Comparison of ENCODE assay signal across 1 cellular context in genomic region chr3:170884109-170884930, GRCh38.
TF ChIP-seq lines count a peak whose summit lies in the region.
"Not testable (repeated sequence)": the region's sequence is repeated elsewhere in the genome, so short reads cannot be mapped to it uniquely, and the experiment has no call there.

No MANE protein-coding gene starts in this region.

TF ChIP-seq in K562, 482 proteins besides CTCF, POLR2A, EP300 and RAD21 (continued from another document and continues in another):
- TF ChIP-seq NKRF (IDR thresholded peaks at IDR 0.05; ENCODE audit: borderline replicate concordance) (peak; percentile 72; the same call in 1 of the 2 replicates), EGR1 (conservative IDR thresholded peaks at IDR 0.05) (peak; percentile 58), TAF7 (tag; IDR thresholded peaks at IDR 0.05) (peak; percentile 89), POLR2G (IDR thresholded peaks at IDR 0.05; ENCODE audit: low read depth, low read length) (0 out of 2 replicates have a peak, but pooled peaks have one; percentile 29), YY1 (IDR thresholded peaks at IDR 0.05; ENCODE audit: borderline replicate concordance in 1 of 3, control insufficient read depth in 1 of 3, extremely low read depth in 1 of 3, insufficient read depth in 3 of 3, insufficient read length in 1 of 3, insufficient replicate concordance in 2 of 3, low read depth in 1 of 3, low read length in 2 of 3) (peak in 2 of 3 experiments; percentile 46 to 57), MNT (conservative IDR thresholded peaks at IDR 0.05) (peak; percentile 54 to 79; a peak in 3 of 4 replicates), NRF1 (conservative IDR thresholded peaks at IDR 0.05 in 1 of 2, IDR thresholded peaks at IDR 0.05 in 1 of 2) (peak; percentile 47 to 57), AFF1 (IDR thresholded peaks at IDR 0.05; ENCODE audit: low read depth in 1 of 2, partially characterized antibody in 2 of 2) (peak in 1 of 2 experiments; percentile 44), SMARCE1 (IDR thresholded peaks at IDR 0.05) (peak; percentile 36; the same call in 1 of the 2 replicates), EHMT2 (IDR thresholded peaks at IDR 0.05) (peak; percentile 42; the same call in 1 of the 2 replicates), FOXK2 (conservative IDR thresholded peaks at IDR 0.05 in 1 of 2, IDR thresholded peaks at IDR 0.05 in 1 of 2; ENCODE audit: low read depth in 2 of 2) (peak; percentile 90 to 91), NFIC (IDR thresholded peaks at IDR 0.05) (peak; percentile 22; the same call in 1 of the 2 replicates), GABPB1 (CRISPR knock-in tag; IDR thresholded peaks at IDR 0.05) (0 out of 2 replicates have a peak, but pooled peaks have one; percentile 31), TAF1 (IDR thresholded peaks at IDR 0.05; ENCODE audit: control insufficient read depth, extremely low read depth, insufficient read depth, low read length, severe bottlenecking) (peak; percentile 15), NR4A1 (CRISPR knock-in tag; IDR thresholded peaks at IDR 0.05) (0 out of 2 replicates have a peak, but pooled peaks have one; percentile 20), MGA (IDR thresholded peaks at IDR 0.05) (peak; percentile 71), PKNOX1 (IDR thresholded peaks at IDR 0.05) (peak; percentile 71), PHF20 (IDR thresholded peaks at IDR 0.05; ENCODE audit: partially characterized antibody) (peak; percentile 38), RAD51 (IDR thresholded peaks at IDR 0.05; ENCODE audit: borderline replicate concordance, low read depth) (peak; percentile 7; the same call in 1 of the 2 replicates), FOXA3 (CRISPR knock-in tag; conservative IDR thresholded peaks at IDR 0.05 in 1 of 2, IDR thresholded peaks at IDR 0.05 in 1 of 2) (peak in 1 of 2 experiments; percentile 82; a peak in 2 of 4 replicates), DPF2 (IDR thresholded peaks at IDR 0.05) (peak; percentile 50; the same call in 1 of the 2 replicates), NBN (IDR thresholded peaks at IDR 0.05; ENCODE audit: low read depth) (peak; percentile 68; the same call in 1 of the 2 replicates), EP400 (IDR thresholded peaks at IDR 0.05) (peak; percentile 79), SOX6 (IDR thresholded peaks at IDR 0.05) (peak; percentile 37), HNRNPLL (IDR thresholded peaks at IDR 0.05; ENCODE audit: low read depth, low read length, poor library complexity, severe bottlenecking) (peak; percentile 31), BRD9 (IDR thresholded peaks at IDR 0.05; ENCODE audit: low read depth, partially characterized antibody) (peak; percentile 88), NFRKB (IDR thresholded peaks at IDR 0.05; ENCODE audit: low read depth) (peak; percentile 96), POLR2H (tag; IDR thresholded peaks at IDR 0.05; ENCODE audit: low read depth) (peak; percentile 71), CREB3L1 (IDR thresholded peaks at IDR 0.05; ENCODE audit: borderline replicate concordance, low read depth) (peak; percentile 36; the same call in 1 of the 2 replicates), TFAP4 (CRISPR knock-in tag; IDR thresholded peaks at IDR 0.05; ENCODE audit: borderline replicate concordance) (peak; percentile 37; the same call in 1 of the 2 replicates), MTA3 (IDR thresholded peaks at IDR 0.05; ENCODE audit: borderline replicate concordance) (peak; percentile 75; the same call in 1 of the 2 replicates), HDAC1 (IDR thresholded peaks at IDR 0.05) (peak in 1 of 2 experiments; percentile 43; a peak in 1 of 4 replicates)
- not testable (repeated sequence) for TF ChIP-seq NR4A1 (tag; IDR thresholded peaks at IDR 0.05)
